Comparison of ENCODE assay signal across 11 cellular contexts in genomic region chr4:7973545-7973981, GRCh38. TPM values are rescaled to one million over a fixed set of nuclear protein-coding genes. Genes with fewer than 3 reads are reported as not detected.
DNase-seq lines count a peak whose midpoint lies in the region; ATAC-seq, FAIRE-seq and TF ChIP-seq lines count a peak whose summit lies in the region.
"Had no signal": no experiment of that assay in that cellular context is flagged by ENCODE, and none has a peak within 500 bp of the region (broad histone marks: within the 10 kb centered on the region; RNA-seq: fewer than 3 reads in every experiment).

No MANE protein-coding gene starts in this region.

- BruUV-seq in Calu3 (replicated peaks; lab: Mats Ljungman, UMichigan) (no TSS peak), Panc1 (replicated peaks; lab: Mats Ljungman, UMichigan) (no TSS peak)

- no peak overlapping the region for H4K5ac ChIP-seq in H1 (ENCODE audit: insufficient read length, low read depth, low read length)

- H3K27me3 Mint-ChIP-seq in Calu3 (ENCODE audit: unreplicated experiment), result no peaks in the 10 kb centered on the region
- no peaks in the 10 kb centered on the region for H3K27me3 Mint-ChIP-seq in osteocyte (ENCODE audit: unreplicated experiment)

- H3K23ac ChIP-seq in H1 (ENCODE audit: insufficient read length), result no peak overlapping the region

- H2BK15ac ChIP-seq in H1 (ENCODE audit: low read length), result 0 out of 2 replicates have a peak overlapping the region, but pooled peaks have one; percentile 16

- H4K20me1 ChIP-seq in H1 (replicated peaks in 1 of 2; ENCODE audit: control insufficient read depth in 1 of 2, insufficient read depth in 2 of 2, low read length in 2 of 2), result no peaks in the 10 kb centered on the region

- H3K27ac ChIP-seq in Panc1 (ENCODE audit: low read length) (peak overlapping the region; percentile 93), H1 (ENCODE audit: low read depth, low read length) (no peak overlapping the region)
- H3K27ac ChIP-seq: adrenal gland, VCaP had no signal

- no peak overlapping the region for H3K56ac ChIP-seq in H1 (replicated peaks; ENCODE audit: insufficient read length, low read depth, low read length)

- DNase-seq in Calu3 (no peak), Panc1 (ENCODE audit: low read depth, low spot score) (no peak), H1 (ENCODE audit: low read depth in 1 of 2, low spot score in 2 of 2) (no peak), osteocyte (ENCODE audit: extremely low spot score, unreplicated experiment) (no peak), NCI-H146 (lab: John Stamatoyannopoulos, UW) (no peak), HAP-1 (ENCODE audit: low spot score in 2 of 2) (no peak)
- DNase-seq: adrenal gland, naive B cell had no signal

- in situ Hi-C loops in Panc1 (cut with HindIII; ENCODE audit: low pct_unique_long_range_greater_than_20kb, low sequenced_read_pairs) (no loop called here), HAP-1 (cut with MboI; ENCODE audit: low sequenced_read_pairs) (no loop called here)

- H3K23me2 ChIP-seq in H1 (ENCODE audit: low read depth, low read length), result peaks cover 13% of the 10 kb centered on the region

- H3K27ac Mint-ChIP-seq in Calu3 (ENCODE audit: unreplicated experiment) (peak overlapping the region; percentile 92), osteocyte (ENCODE audit: unreplicated experiment) (peak overlapping the region; percentile 35)
- H3K27ac Mint-ChIP-seq: naive B cell had no signal

- no peak overlapping the region for H3K4me3 ChIP-seq in Panc1 (ENCODE audit: low read depth in 2 of 2, low read length in 2 of 2)
- no peak overlapping the region for H3K4me3 ChIP-seq in H1 (ENCODE audit: extremely low read depth in 1 of 4, insufficient read depth in 2 of 4, low read depth in 3 of 4, low read length in 4 of 4)
- no peak overlapping the region for H3K4me3 ChIP-seq in HAP-1
- H3K4me3 ChIP-seq: adrenal gland had no signal

- ATAC-seq in Panc1 (peak; percentile 27), HG02588 (IDR thresholded peaks at IDR 0.05; ENCODE audit: unreplicated experiment) (no peak), HG02759 (IDR thresholded peaks at IDR 0.05; ENCODE audit: unreplicated experiment) (no peak)

- no peak for TF ChIP-seq POLR2A in H1 (IDR thresholded peaks at IDR 0.05; ENCODE audit: control extremely low read depth in 1 of 2, low read depth in 2 of 2, low read length in 2 of 2)

- H4K8ac ChIP-seq in H1 (ENCODE audit: extremely low read depth, insufficient read depth, low read length), result no peak overlapping the region

- H3K4me2 ChIP-seq in H1 (ENCODE audit: insufficient read depth in 1 of 2, low read depth in 2 of 2, low read length in 2 of 2), result no peak overlapping the region

- H3K4me1 ChIP-seq in Panc1 (ENCODE audit: control insufficient read depth, insufficient read depth, low read length), result peaks cover 52% of the 10 kb centered on the region
- H3K4me1 ChIP-seq in H1 (replicated peaks in 1 of 4; ENCODE audit: control insufficient read depth in 3 of 4, insufficient read depth in 4 of 4, low read length in 3 of 4), result peaks cover 0 to 24% (median 3%) of the 10 kb centered on the region in 4 experiments; a peak in 6 of 7 replicates
- H3K4me1 ChIP-seq in HAP-1, result peaks cover 9% of the 10 kb centered on the region

- H2BK12ac ChIP-seq in H1 (ENCODE audit: low read depth, low read length), result no peak overlapping the region

- intact Hi-C loops in Calu3 (cut with micrococcal nuclease; ENCODE audit: unreplicated experiment), result loop anchor here (5.0 kb wide), 1 partner anchor 36 kb away; the partner anchor contains the start of gene AFAP1
- intact Hi-C loops in Panc1 (cut with micrococcal nuclease; ENCODE audit: unreplicated experiment), result no loop called here

- H2BK120ac ChIP-seq in H1 (replicated peaks; ENCODE audit: low read depth, low read length), result no peak overlapping the region

- 86% methylated on average over 10 of the region's 10 CpGs; no CpG with 5 or more reads in 1 of the 2 experiments for WGBS in H1 (ENCODE audit: extremely low coverage in 1 of 2, insufficient coverage in 1 of 2, insufficient read length in 1 of 2, insufficient replicate concordance in 2 of 2, low coverage in 1 of 2, low lambda C conversion rate in 2 of 2, missing lambda C conversion rate in 1 of 2), 2 experiments

- H3K36me3 Mint-ChIP-seq in Calu3 (ENCODE audit: insufficient read depth, unreplicated experiment), result peaks cover 53% of the 10 kb centered on the region
- H3K36me3 Mint-ChIP-seq in osteocyte (ENCODE audit: unreplicated experiment), result no peaks in the 10 kb centered on the region
- H3K36me3 Mint-ChIP-seq: naive B cell had no signal

- H2AFZ ChIP-seq in H1 (ENCODE audit: low read length), result no peak overlapping the region

- no peak overlapping the region for H2BK5ac ChIP-seq in H1 (ENCODE audit: low read depth, low read length)

- H3K36me3 ChIP-seq in Panc1 (ENCODE audit: control insufficient read depth, insufficient read depth, low read length) (no peaks in the 10 kb centered on the region), H1 (ENCODE audit: control insufficient read depth in 2 of 4, insufficient read depth in 4 of 4, low read length in 3 of 4) (no peaks in the 10 kb centered on the region), HAP-1 (replicated peaks) (no peaks in the 10 kb centered on the region)
- H3K36me3 ChIP-seq: adrenal gland had no signal

- no peaks in the 10 kb centered on the region for H3K9me3 Mint-ChIP-seq in Calu3 (ENCODE audit: low read depth, unreplicated experiment)
- no peaks in the 10 kb centered on the region for H3K9me3 Mint-ChIP-seq in osteocyte (ENCODE audit: unreplicated experiment)

- H3K4me1 Mint-ChIP-seq in Calu3 (ENCODE audit: low read depth, unreplicated experiment) (peaks cover 57% of the 10 kb centered on the region), osteocyte (ENCODE audit: unreplicated experiment) (peaks cover 47% of the 10 kb centered on the region)

- no peak for FAIRE-seq in H1 (lab: Jason Lieb, UNC)

- POLR2A ChIA-PET in Panc1 (lab: Charles Lee), result interaction anchor here (0.6 kb wide), 1 partner anchor 131 kb away, joined by 6 read pairs; no protein-coding TSS in a partner anchor
- POLR2A ChIA-PET in H1 (lab: Charles Lee; ENCODE audit: partially characterized antibody), result interaction anchor here (0.7 to 1.5 kb wide), 2 partner anchors 14 to 168 kb away, joined by 3 read pairs; no protein-coding TSS in a partner anchor

- no peak overlapping the region for H2AK5ac ChIP-seq in H1 (ENCODE audit: low read depth, low read length)

- TF ChIP-seq EP300 in H1 (IDR thresholded peaks at IDR 0.05; ENCODE audit: borderline replicate concordance in 1 of 2, low read depth in 2 of 2, low read length in 2 of 2), result no peak

- H3K79me2 ChIP-seq in H1 (ENCODE audit: control insufficient read depth in 1 of 2, insufficient read depth in 2 of 2, low read length in 2 of 2), result no peaks in the 10 kb centered on the region

- no peak overlapping the region for H3K18ac ChIP-seq in H1 (ENCODE audit: extremely low read depth, low read length)

- TF ChIP-seq RAD21 in H1 (IDR thresholded peaks at IDR 0.05 in 1 of 2, conservative IDR thresholded peaks at IDR 0.05 in 1 of 2; ENCODE audit: low read depth in 2 of 2, low read length in 2 of 2), result no peak

- H3K14ac ChIP-seq in H1 (ENCODE audit: insufficient read length), result no peak overlapping the region

- no peak for TF ChIP-seq CTCF in Calu3 (IDR thresholded peaks at IDR 0.05; ENCODE audit: unreplicated experiment)
- TF ChIP-seq CTCF in Panc1 (IDR thresholded peaks at IDR 0.05), result no peak
- no peak for TF ChIP-seq CTCF in H1 (IDR thresholded peaks at IDR 0.05; ENCODE audit: control extremely low read depth in 1 of 3, insufficient read depth in 1 of 3, low read depth in 1 of 3, low read length in 3 of 3)
- TF ChIP-seq CTCF in osteocyte (IDR thresholded peaks at IDR 0.05), result no peak

- no peaks in the 10 kb centered on the region for H3K79me1 ChIP-seq in H1 (ENCODE audit: low read depth, low read length)

- H3K4me3 Mint-ChIP-seq in Calu3 (ENCODE audit: low read depth, unreplicated experiment), result no peak overlapping the region
- no peak overlapping the region for H3K4me3 Mint-ChIP-seq in osteocyte (ENCODE audit: unreplicated experiment)
- H3K4me3 Mint-ChIP-seq: naive B cell had no signal

- H3K9me3 ChIP-seq in Panc1 (ENCODE audit: control insufficient read depth, insufficient read depth, low read depth, low read length), result no peaks in the 10 kb centered on the region
- H3K9me3 ChIP-seq in H1 (ENCODE audit: insufficient read depth in 2 of 2, low read depth in 1 of 2, low read length in 1 of 2), result no peaks in the 10 kb centered on the region; a peak in 1 of 4 replicates
- H3K9me3 ChIP-seq in HAP-1, result no peaks in the 10 kb centered on the region
- H3K9me3 ChIP-seq: adrenal gland had no signal

- H2BK20ac ChIP-seq in H1 (ENCODE audit: low read length), result no peak overlapping the region

- H3K4ac ChIP-seq in H1 (replicated peaks; ENCODE audit: insufficient read length, low read depth, low read length), result no peak overlapping the region

- peak overlapping the region; percentile 61 for H4K91ac ChIP-seq in H1 (replicated peaks; ENCODE audit: insufficient read length, low read length)

- CTCF ChIA-PET in Calu3 (lab: Charles Lee), result interaction anchor here (0.7 to 1.2 kb wide), 2 partner anchors 164 to 174 kb away, joined by 3 read pairs; no protein-coding TSS in a partner anchor
- CTCF ChIA-PET in Panc1 (lab: Charles Lee), result no interaction called here
- CTCF ChIA-PET in H1 (lab: Charles Lee; ENCODE audit: partially characterized antibody), result interaction anchor here (0.8 to 1.3 kb wide), 6 partner anchors 10 to 171 kb away, joined by 3 to 7 read pairs (median 3); no protein-coding TSS in a partner anchor

- no peaks in the 10 kb centered on the region for H3K27me3 ChIP-seq in Panc1 (ENCODE audit: control insufficient read depth, insufficient read depth, low read length)
- no peaks in the 10 kb centered on the region; a peak in 1 of 7 replicates for H3K27me3 ChIP-seq in H1 (replicated peaks in 1 of 4; ENCODE audit: control insufficient read depth in 3 of 4, extremely low read depth in 1 of 4, insufficient read depth in 3 of 4, low read length in 3 of 4)
- H3K27me3 ChIP-seq in HAP-1 (ENCODE audit: low read depth), result no peaks in the 10 kb centered on the region
- H3K27me3 ChIP-seq: adrenal gland had no signal

- no peak overlapping the region for H3K9ac ChIP-seq in H1 (replicated peaks in 1 of 4; ENCODE audit: extremely low read depth in 1 of 4, low read depth in 3 of 4, low read length in 3 of 4)

TF ChIP-seq in H1, 55 proteins besides CTCF, POLR2A, EP300 and RAD21 (continues in another document):
- no peak for TF ChIP-seq FOSL1 (IDR thresholded peaks at IDR 0.05; ENCODE audit: insufficient read depth, low read depth, low read length)

RNA-seq across cellular contexts. Expression of gene AFAP1, which starts 33.9 kb away (rescaled TPM):
- total RNA-seq in Calu3 (2022) (37.9 and 40.1 TPM in 2 replicates), Panc1 (2021; ENCODE audit: unreplicated experiment) (94.7 TPM), osteocyte (64.9 and 66.9 TPM in 2 replicates)
- polyA plus RNA-seq in Panc1 (2012; ENCODE audit: insufficient read length), result 90.7 TPM
- 16.2 and 18.2 TPM in 2 replicates for total RNA-seq in H1 (2021; fragmentation: NEBNext Ultra II Directional; extraction: Animal tissue kit (Norgen Biotek cat#: 25700))
- polyA plus RNA-seq in H1 (2011; rRNA removed), result 3.6 and 5.1 TPM in 2 replicates
- 3.6 TPM for polyA plus RNA-seq in H1 (2011; cell fraction: cytosol; rRNA removed)
- 9.3 TPM for polyA plus RNA-seq in H1 (2011; cell fraction: nucleus; rRNA removed)
- polyA plus RNA-seq in H1 (2012, experiment 1 of 2), result 5.8 to 7.5 TPM (median 6.7 TPM) in 4 replicates
- polyA plus RNA-seq in H1 (2012, experiment 2 of 2), result 2.7 TPM
- polyA plus RNA-seq in H1 (2013, experiment 1 of 2), result 7.8 TPM
- 7.8 TPM for polyA plus RNA-seq in H1 (2013, experiment 2 of 2)
- polyA minus RNA-seq in H1 (2011; rRNA and poly(A)+ RNA removed), result 8.1 and 10.5 TPM in 2 replicates
- polyA minus RNA-seq in H1 (2011; cell fraction: cytosol; rRNA and poly(A)+ RNA removed), result 5.6 TPM
- 16.3 TPM for polyA minus RNA-seq in H1 (2011; cell fraction: nucleus; rRNA and poly(A)+ RNA removed)
